ENCODE assay signal across 30 cellular contexts in the genomic region with DNA sequence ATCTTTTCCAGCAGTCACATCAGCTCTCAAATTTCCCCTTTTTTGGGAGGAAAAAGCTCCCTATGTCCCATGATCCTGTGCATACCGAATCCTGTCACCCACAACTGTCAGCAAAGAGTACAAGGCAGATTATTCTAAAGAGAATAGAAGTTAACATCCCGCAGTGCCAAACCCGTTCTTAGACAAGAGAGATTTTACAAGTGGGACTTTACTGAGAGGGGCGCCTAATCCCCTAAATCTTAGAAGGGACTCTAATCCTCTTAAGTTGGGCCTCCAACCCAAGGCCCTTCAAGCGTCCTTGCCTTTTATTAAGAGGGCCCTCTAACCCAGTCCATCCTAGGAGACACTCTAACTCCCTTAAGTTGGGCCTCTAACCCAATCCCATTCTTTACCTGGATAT.
"Had no signal": no experiment of that assay in that cellular context is flagged by ENCODE, and none has a peak within 500 bp of the region (broad histone marks: within the 10 kb centered on the region; RNA-seq: fewer than 3 reads in every experiment).

No MANE protein-coding gene starts in this region.

- H3K4me3 Mint-ChIP-seq: activated B cell treated with CpG ODN at 0.5 μM for 24 hours; activated CD8-positive, alpha-beta T cell treated with anti-CD3 and anti-CD28 coated beads for 36 hours; activated naive CD8-positive, alpha-beta T cell; activated T-cell treated with anti-CD3 and anti-CD28 coated beads, Interleukin-2, amount 50 U/mL, for 4 hours; activated T-helper 17 cell treated with anti-CD3 and anti-CD28 coated beads, Interleukin-2, amount 50 U/mL, for 72 hours; central memory CD8-positive, alpha-beta T cell; dendritic cell treated with granulocyte-macrophage colony-stimulating factor and Interleukin-4, amounts not matched to agents 40 ng/mL and 50 ng/mL, for 4 days; T-helper 17 cell; T-helper 2 cell treated with Interferon-gamma antibody and Interleukin-4, amounts not matched to agents 5 μg/mL and 100 μg/mL, for 36 hours had no signal

- H3K27ac Mint-ChIP-seq: activated B cell treated with CpG ODN at 0.5 μM for 24 hours; activated CD8-positive, alpha-beta T cell treated with anti-CD3 and anti-CD28 coated beads for 36 hours; activated naive CD8-positive, alpha-beta T cell; activated T-helper 17 cell treated with anti-CD3 and anti-CD28 coated beads, Interleukin-2, amount 50 U/mL, for 72 hours; dendritic cell treated with granulocyte-macrophage colony-stimulating factor and Interleukin-4, amounts not matched to agents 40 ng/mL and 50 ng/mL, for 4 days; T-helper 17 cell; T-helper 2 cell treated with Interferon-gamma antibody and Interleukin-4, amounts not matched to agents 5 μg/mL and 100 μg/mL, for 36 hours had no signal

- DNase-seq: activated B cell treated with CpG ODN at 0.5 μM for 24 hours; activated CD4-positive, alpha-beta T cell treated with anti-CD3 and anti-CD28 coated beads for 48 hours; activated CD4-positive, alpha-beta T cell treated with anti-CD3 and anti-CD28 coated beads, Interleukin-2, amount 50 U/mL, for 1 hour; activated CD4-positive, alpha-beta T cell treated with anti-CD3 and anti-CD28 coated beads, Interleukin-2, amount 50 U/mL, for 48 hours; activated CD8-positive, alpha-beta memory T cell treated with anti-CD3 and anti-CD28 coated beads for 24 hours; activated CD8-positive, alpha-beta T cell treated with anti-CD3 and anti-CD28 coated beads for 36 hours; activated effector memory CD4-positive, alpha-beta T cell treated with Interleukin-2 at 50 U/mL for 16 hours; activated gamma-delta T cell treated with Interleukin-2 at 50 U/mL for 16 hours; activated naive CD4-positive, alpha-beta T cell treated with anti-CD3 and anti-CD28 coated beads, Interleukin-2, amount 50 U/mL, for 16 hours; activated naive CD4-positive, alpha-beta T cell treated with Interleukin-2 at 50 U/mL for 16 hours; activated T-cell treated with anti-CD3 and anti-CD28 coated beads, Interleukin-2, amount 50 U/mL, for 4 hours; amniotic stem cell; anterior cingulate cortex; brain microvascular endothelial cell; dorsolateral prefrontal cortex; effector CD8-positive, alpha-beta T cell; esophagus squamous epithelium; foreskin melanocyte; heart right ventricle; T-helper 17 cell; T1000; WERI-Rb-1 had no signal

- H3K4me1 Mint-ChIP-seq: activated B cell treated with CpG ODN at 0.5 μM for 24 hours; activated T-helper 17 cell treated with anti-CD3 and anti-CD28 coated beads, Interleukin-2, amount 50 U/mL, for 72 hours; central memory CD8-positive, alpha-beta T cell; T-helper 17 cell had no signal

- H3K9me3 ChIP-seq: esophagus squamous epithelium, gastroesophageal sphincter, heart right ventricle had no signal

- H3K27me3 ChIP-seq: brain microvascular endothelial cell, esophagus squamous epithelium, gastroesophageal sphincter, heart right ventricle had no signal

- H3K4me1 ChIP-seq: esophagus squamous epithelium, gastroesophageal sphincter, heart right ventricle had no signal

- H3K9me3 Mint-ChIP-seq: activated B cell treated with CpG ODN at 0.5 μM for 24 hours; activated CD8-positive, alpha-beta T cell treated with anti-CD3 and anti-CD28 coated beads for 36 hours; central memory CD8-positive, alpha-beta T cell had no signal

- ATAC-seq: activated CD4-positive, CD25-positive, alpha-beta regulatory T cell treated with anti-CD3 and anti-CD28 coated beads, Interleukin-2, amount 50 U/mL, for 24 hours; activated CD8-positive, alpha-beta T cell treated with anti-CD3 and anti-CD28 coated beads for 36 hours; activated T-cell treated with anti-CD3 and anti-CD28 coated beads, Interleukin-2, amount 50 U/mL, for 4 hours; activated T-helper 17 cell treated with anti-CD3 and anti-CD28 coated beads, Interleukin-2, amount 50 U/mL, for 72 hours; gastroesophageal sphincter; heart right ventricle; T-helper 17 cell had no signal

- H3K36me3 Mint-ChIP-seq: activated naive CD8-positive, alpha-beta T cell had no signal

- H3K36me3 ChIP-seq: brain microvascular endothelial cell, esophagus squamous epithelium, gastroesophageal sphincter, heart right ventricle, WERI-Rb-1 had no signal

- H3K4me3 ChIP-seq: coronary artery, dorsolateral prefrontal cortex, esophagus squamous epithelium, gastroesophageal sphincter, heart right ventricle had no signal

- H3K27me3 Mint-ChIP-seq: activated B cell treated with CpG ODN at 0.5 μM for 24 hours; activated CD8-positive, alpha-beta T cell treated with anti-CD3 and anti-CD28 coated beads for 36 hours; activated naive CD8-positive, alpha-beta T cell; activated T-helper 17 cell treated with anti-CD3 and anti-CD28 coated beads, Interleukin-2, amount 50 U/mL, for 72 hours; central memory CD8-positive, alpha-beta T cell; dendritic cell treated with granulocyte-macrophage colony-stimulating factor and Interleukin-4, amounts not matched to agents 40 ng/mL and 50 ng/mL, for 4 days; T-helper 17 cell had no signal
